Comparison of ENCODE assay signal across 19 cellular contexts in the genomic region with DNA sequence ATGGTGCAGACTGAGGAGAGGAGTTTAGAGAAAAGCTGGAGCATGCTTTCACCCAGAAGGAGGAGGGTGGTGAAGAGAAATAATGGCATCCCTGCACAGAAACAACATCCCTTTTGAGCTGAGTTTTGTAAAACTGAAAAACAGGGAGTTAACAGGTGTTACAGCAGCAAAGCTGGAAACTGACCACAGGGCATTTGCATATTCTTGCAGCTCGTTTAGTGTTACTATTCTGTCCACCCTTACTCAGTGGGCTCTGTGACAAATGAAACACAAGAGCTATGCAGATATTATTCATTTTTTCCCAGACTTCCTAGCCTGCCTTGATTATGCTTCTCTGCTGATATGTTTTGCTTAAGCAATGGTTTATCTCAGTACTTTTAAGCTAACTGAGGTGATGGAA.
DNase-seq lines count a peak whose midpoint lies in the region; ATAC-seq lines count a peak whose summit lies in the region.
"Had no signal": no experiment of that assay in that cellular context is flagged by ENCODE, and none has a peak within 500 bp of the region (broad histone marks: within the 10 kb centered on the region; RNA-seq: fewer than 3 reads in every experiment).

No MANE protein-coding gene starts in this region.

- CTCF ChIA-PET in activated CD4-positive, alpha-beta T cell treated with anti-CD3 and anti-CD28 coated beads, Interleukin-2, amount 10 ng/mL, durations not matched to agents 7 days and 5 days (lab: Charles Lee) = no interaction called here

- no peaks in the 10 kb centered on the region for H3K4me1 Mint-ChIP-seq in activated CD4-positive, alpha-beta T cell treated with anti-CD3 and anti-CD28 coated beads, Interleukin-2, amount 10 ng/mL, durations not matched to agents 7 days and 5 days
- H3K4me1 Mint-ChIP-seq: B cell; CD4-positive, CD25-positive, alpha-beta regulatory T cell; CD8-positive, alpha-beta memory T cell had no signal

- H3K36me3 Mint-ChIP-seq in activated CD4-positive, alpha-beta T cell treated with anti-CD3 and anti-CD28 coated beads, Interleukin-2, amount 10 ng/mL, durations not matched to agents 7 days and 5 days (ENCODE audit: low read depth) = no peaks in the 10 kb centered on the region
- H3K36me3 Mint-ChIP-seq: CD4-positive, CD25-positive, alpha-beta regulatory T cell; CD8-positive, alpha-beta memory T cell had no signal

- no peak overlapping the region for H3K27ac Mint-ChIP-seq in activated CD4-positive, alpha-beta T cell treated with anti-CD3 and anti-CD28 coated beads, Interleukin-2, amount 10 ng/mL, durations not matched to agents 7 days and 5 days
- H3K27ac Mint-ChIP-seq: B cell; CD4-positive, CD25-positive, alpha-beta regulatory T cell; CD8-positive, alpha-beta memory T cell; GM23338 had no signal

- POLR2A ChIA-PET in activated CD4-positive, alpha-beta T cell treated with anti-CD3 and anti-CD28 coated beads, Interleukin-2, amount 10 ng/mL, durations not matched to agents 7 days and 5 days (lab: Charles Lee) = no interaction called here

- no peak for DNase-seq in NAMALWA (ENCODE audit: low spot score)
- DNase-seq in activated CD4-positive, alpha-beta T cell treated with anti-CD3 and anti-CD28 coated beads, Interleukin-2, amount 10 ng/mL, durations not matched to agents 7 days and 5 days = no peak
- no peak for DNase-seq in GF-D8 (lab: John Stamatoyannopoulos, UW)
- DNase-seq: C1 segment of cervical spinal cord; CD4-positive, CD25-positive, alpha-beta regulatory T cell; CD8-positive, alpha-beta memory T cell; COR-L47; DMS 273 treated with DMSO at 0.1 percent for 48 hours; DMS53; DND-41; HCEC 1CT; IMR-90 had no signal

- ATAC-seq in GM19324 (IDR thresholded peaks at IDR 0.05; ENCODE audit: low FRiP score, unreplicated experiment) (peak; percentile 49), GM21390 (IDR thresholded peaks at IDR 0.05; ENCODE audit: unreplicated experiment) (peak; percentile 52), HG02885 (IDR thresholded peaks at IDR 0.05; ENCODE audit: poor library complexity, unreplicated experiment) (peak; percentile 39), HG03159 (IDR thresholded peaks at IDR 0.05; ENCODE audit: unreplicated experiment) (no peak)
- ATAC-seq: GM23338, K562 had no signal

- H3K27me3 Mint-ChIP-seq in activated CD4-positive, alpha-beta T cell treated with anti-CD3 and anti-CD28 coated beads, Interleukin-2, amount 10 ng/mL, durations not matched to agents 7 days and 5 days = no peaks in the 10 kb centered on the region

- H3K4me3 Mint-ChIP-seq in activated CD4-positive, alpha-beta T cell treated with anti-CD3 and anti-CD28 coated beads, Interleukin-2, amount 10 ng/mL, durations not matched to agents 7 days and 5 days = no peak overlapping the region
- H3K4me3 Mint-ChIP-seq: B cell; CD4-positive, CD25-positive, alpha-beta regulatory T cell; CD8-positive, alpha-beta memory T cell; GM23338 had no signal

- H3K9me3 Mint-ChIP-seq in activated CD4-positive, alpha-beta T cell treated with anti-CD3 and anti-CD28 coated beads, Interleukin-2, amount 10 ng/mL, durations not matched to agents 7 days and 5 days = no peaks in the 10 kb centered on the region
- H3K9me3 Mint-ChIP-seq: GM23338 had no signal
